Comparison of ENCODE assay signal across 21 cellular contexts in the genomic region with DNA sequence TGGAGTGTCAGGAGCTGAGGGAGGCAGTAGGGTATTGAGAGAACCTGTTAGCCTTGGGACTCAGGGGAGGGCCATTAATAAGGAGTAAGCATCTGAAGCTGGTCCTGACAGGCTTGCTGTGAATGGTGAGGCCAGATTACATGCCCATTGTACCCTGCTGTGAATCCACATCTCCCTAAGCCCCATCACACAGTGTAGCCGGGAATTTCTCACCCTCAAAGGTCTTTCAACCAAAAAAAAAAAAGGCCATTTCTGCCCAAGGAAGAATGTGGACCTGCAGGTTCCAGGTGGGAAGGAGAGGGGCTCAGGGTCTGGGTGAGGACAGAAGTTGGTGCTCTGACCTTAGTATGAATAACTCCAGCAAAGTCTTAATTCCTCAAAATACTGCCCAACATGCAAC.
"Had no signal": no experiment of that assay in that cellular context is flagged by ENCODE, and none has a peak within 500 bp of the region (broad histone marks: within the 10 kb centered on the region; RNA-seq: fewer than 3 reads in every experiment).

No MANE protein-coding gene starts in this region.

- H3K27me3 ChIP-seq: MG63, SJSA1 had no signal

- H3K4me1 ChIP-seq: SJSA1 had no signal

- H3K27ac ChIP-seq: SJSA1, SK-N-MC had no signal

- H3K4me3 ChIP-seq: MG63, SJSA1, SK-N-MC had no signal

- H3K9me3 ChIP-seq: MG63, SJSA1 had no signal

- DNase-seq: IMR-90, Karpas-422, KG1, MG63, NCI-H1092, NCI-H1436, NCI-H187, NCI-H2029, NCI-H2081 treated with DMSO at 0.1 percent for 48 hours, NCI-H2171, NCI-H226, NCI-H446, NCI-H510A, NCI-H524 treated with DMSO at 0.1 percent for 48 hours, NCI-H69, NCI-H774, Right ventricle myocardium superior, RPMI8226, SIG-M5 had no signal

- H3K36me3 ChIP-seq: MG63, SJSA1 had no signal
